In genomic region chr10:122149138-122149606, GRCh38 we compare ENCODE assay signal across 9 cellular contexts.
DNase-seq lines count a peak whose midpoint lies in the region; ATAC-seq, FAIRE-seq and TF ChIP-seq lines count a peak whose summit lies in the region.
"Had no signal": no experiment of that assay in that cellular context is flagged by ENCODE, and none has a peak within 500 bp of the region (broad histone marks: within the 10 kb centered on the region; RNA-seq: fewer than 3 reads in every experiment).

No MANE protein-coding gene starts in this region.

- WGBS in heart right ventricle, 2 donors = 6 to 10% methylated on average over 12 of the region's 12 CpGs
- WGBS in pancreas, 2 donors = 72 to 78% methylated on average over 11 to 12 of the region's 12 CpGs

- ATAC-seq in heart right ventricle = peak; percentile 57 to 72 (median 67)
- peak in 3 of 4 donors; percentile 4 to 35 (median 17) for ATAC-seq in pancreas
- ATAC-seq in GM19467 (IDR thresholded peaks at IDR 0.05; ENCODE audit: unreplicated experiment) = no peak

- H3K4me3 ChIP-seq in adipocyte (ENCODE audit: low read length) (peak overlapping the region; percentile 57), heart right ventricle (peak overlapping the region in 5 of 10 donors; percentile 21 to 32 (median 23)), pancreas (no peak overlapping the region)

- H3K27ac ChIP-seq in heart right ventricle (peak overlapping the region; percentile 40 to 90 (median 82)), pancreas (peak overlapping the region in 1 of 4 donors; percentile 46)

- H3K9me3 ChIP-seq in adipocyte (ENCODE audit: control insufficient read depth, low read length) (no peaks in the 10 kb centered on the region), heart right ventricle (peaks cover 0 to 10% (median 0%) of the 10 kb centered on the region in 11 donors), pancreas (no peaks in the 10 kb centered on the region)

- intact Hi-C loops in heart right ventricle (cut with DNase I) (loop anchor here in 4 of 10 donors (5.0 to 10.0 kb wide), 5 partner anchors 63 to 126 kb away; partner anchors contain the start of gene BTBD16 (in 1 of the 4)), pancreas (cut with DNase I) (no loop called here)

- DNase-seq in AG08395 (ENCODE audit: low spot score) (peak; percentile 54), adipocyte (ENCODE audit: low read depth) (no peak), heart right ventricle (peak; percentile 84 to 88), pancreas (no peak), NCI-H187 treated with DMSO at 0.1 percent for 48 hours (lab: John Stamatoyannopoulos, UW) (no peak), COR-L47 (lab: John Stamatoyannopoulos, UW) (no peak), germinal center (ENCODE audit: low spot score) (no peak)
- DNase-seq: central memory CD4-positive, alpha-beta T cell had no signal

- H3K36me3 ChIP-seq in adipocyte (ENCODE audit: control insufficient read depth, insufficient read depth, low read length, severe bottlenecking) = peaks cover 10% of the 10 kb centered on the region
- peaks cover 0 to 27% (median 8%) of the 10 kb centered on the region in 9 donors for H3K36me3 ChIP-seq in heart right ventricle
- H3K36me3 ChIP-seq in pancreas = no peaks in the 10 kb centered on the region

- H3K27me3 ChIP-seq in adipocyte (replicated peaks; ENCODE audit: control insufficient read depth, insufficient read depth, low read length) (no peaks in the 10 kb centered on the region), heart right ventricle (no peaks in the 10 kb centered on the region), pancreas (no peaks in the 10 kb centered on the region)

- no peak for FAIRE-seq in pancreas (lab: Jason Lieb, UNC)

- H3K9ac ChIP-seq in adipocyte (ENCODE audit: low read length) = peak overlapping the region; percentile 53

- H3K4me1 ChIP-seq in adipocyte (ENCODE audit: control insufficient read depth, insufficient read depth, low read length) = peaks cover 45% of the 10 kb centered on the region
- peaks cover 33 to 85% (median 72%) of the 10 kb centered on the region in 9 donors for H3K4me1 ChIP-seq in heart right ventricle
- peaks cover 1 to 4% (median 3%) of the 10 kb centered on the region in 3 donors for H3K4me1 ChIP-seq in pancreas

- TF ChIP-seq CTCF in heart right ventricle (IDR thresholded peaks at IDR 0.05) (no peak), pancreas (IDR thresholded peaks at IDR 0.05) (no peak)

Comparison
In these comparisons a context has a peak if more than half of its experiments do, and no peak if none do; other contexts are left out.
1. DNase-seq: peak in AG08395 (single experiment) and heart right ventricle (2 of 2); none in adipocyte (single experiment), pancreas (0 of 6), NCI-H187 treated with DMSO at 0.1 percent for 48 hours (single experiment), COR-L47 (single experiment) and germinal center (single experiment).